Comparison of ENCODE assay signal across 19 cellular contexts in genomic region chr21:34942911-34943310, GRCh38.
A peak's percentile ranks its signal among the peaks of the same experiment; 100 is the strongest.
DNase-seq lines count a peak whose midpoint lies in the region; ATAC-seq lines count a peak whose summit lies in the region.
"Had no signal": no experiment of that assay in that cellular context is flagged by ENCODE, and none has a peak within 500 bp of the region (broad histone marks: within the 10 kb centered on the region; RNA-seq: fewer than 3 reads in every experiment).

No MANE protein-coding gene starts in this region.

- peaks cover 100% of the 10 kb centered on the region for H3K4me1 Mint-ChIP-seq in activated naive CD4-positive, alpha-beta T cell treated with anti-CD3 and anti-CD28 coated beads, Interleukin-2, amount 50 U/mL, for 24 hours
- H3K4me1 Mint-ChIP-seq in activated naive CD4-positive, alpha-beta T cell treated with anti-CD3 and anti-CD28 coated beads, Interleukin-2, amount 10 ng/mL, durations not matched to agents 7 days and 5 days = peaks cover 89% of the 10 kb centered on the region
- peaks cover 96% of the 10 kb centered on the region for H3K4me1 Mint-ChIP-seq in activated naive CD8-positive, alpha-beta T cell (ENCODE audit: low read depth)
- H3K4me1 Mint-ChIP-seq in stimulated activated naive CD8-positive, alpha-beta T cell treated with anti-CD3 and anti-CD28 coated beads, Interleukin-15, amount 100 ng/mL, for 72 hours = peaks cover 90% of the 10 kb centered on the region

- H3K4me3 Mint-ChIP-seq in activated naive CD4-positive, alpha-beta T cell treated with anti-CD3 and anti-CD28 coated beads, Interleukin-2, amount 50 U/mL, for 24 hours = peak overlapping the region; percentile 49
- H3K4me3 Mint-ChIP-seq in activated naive CD4-positive, alpha-beta T cell treated with anti-CD3 and anti-CD28 coated beads, Interleukin-2, amount 10 ng/mL, durations not matched to agents 7 days and 5 days = no peak overlapping the region
- peak overlapping the region; percentile 38 for H3K4me3 Mint-ChIP-seq in activated naive CD8-positive, alpha-beta T cell
- peak overlapping the region; percentile 25 to 51 for H3K4me3 Mint-ChIP-seq in stimulated activated naive CD8-positive, alpha-beta T cell treated with anti-CD3 and anti-CD28 coated beads, Interleukin-15, amount 100 ng/mL, for 72 hours
- H3K4me3 Mint-ChIP-seq: neural progenitor cell had no signal

- no peak for DNase-seq in activated naive CD4-positive, alpha-beta T cell treated with anti-CD3 and anti-CD28 coated beads, Interleukin-2, amount 10 ng/mL, durations not matched to agents 7 days and 5 days
- peak; percentile 77 for DNase-seq in MV-4-11 (lab: John Stamatoyannopoulos, UW)
- no peak for DNase-seq in stimulated activated naive CD8-positive, alpha-beta T cell treated with anti-CD3 and anti-CD28 coated beads, Interleukin-15, amount 100 ng/mL, for 72 hours
- DNase-seq in LoVo (ENCODE audit: low spot score) = no peak
- DNase-seq in caudate nucleus (lab: John Stamatoyannopoulos, UW) = no peak
- DNase-seq: activated CD4-positive, alpha-beta T cell treated with anti-CD3 and anti-CD28 coated beads for 1 hour; activated effector memory CD4-positive, alpha-beta T cell treated with anti-CD3 and anti-CD28 coated beads, Interleukin-2, amount 50 U/mL, for 16 hours; body of pancreas; glutamatergic neuron; mammary epithelial cell; MG63; NCI-H2029 treated with DMSO at 0.1 percent for 48 hours; NCI-H524; Peyer's patch had no signal

- CTCF ChIA-PET in activated naive CD4-positive, alpha-beta T cell treated with anti-CD3 and anti-CD28 coated beads, Interleukin-2, amount 10 ng/mL, durations not matched to agents 7 days and 5 days (lab: Charles Lee) = interaction anchor here (0.9 to 1.0 kb wide), 2 partner anchors 14 to 106 kb away, joined by 3 read pairs; no protein-coding TSS in a partner anchor

- no peaks in the 10 kb centered on the region for H3K9me3 Mint-ChIP-seq in activated naive CD4-positive, alpha-beta T cell treated with anti-CD3 and anti-CD28 coated beads, Interleukin-2, amount 50 U/mL, for 24 hours
- H3K9me3 Mint-ChIP-seq in activated naive CD4-positive, alpha-beta T cell treated with anti-CD3 and anti-CD28 coated beads, Interleukin-2, amount 10 ng/mL, durations not matched to agents 7 days and 5 days = no peaks in the 10 kb centered on the region
- no peaks in the 10 kb centered on the region for H3K9me3 Mint-ChIP-seq in activated naive CD8-positive, alpha-beta T cell (ENCODE audit: low read depth)
- no peaks in the 10 kb centered on the region for H3K9me3 Mint-ChIP-seq in stimulated activated naive CD8-positive, alpha-beta T cell treated with anti-CD3 and anti-CD28 coated beads, Interleukin-15, amount 100 ng/mL, for 72 hours
- H3K9me3 Mint-ChIP-seq: neural progenitor cell had no signal

- H3K36me3 Mint-ChIP-seq in activated naive CD4-positive, alpha-beta T cell treated with anti-CD3 and anti-CD28 coated beads, Interleukin-2, amount 50 U/mL, for 24 hours = peaks cover 13% of the 10 kb centered on the region
- peaks cover 23% of the 10 kb centered on the region for H3K36me3 Mint-ChIP-seq in activated naive CD4-positive, alpha-beta T cell treated with anti-CD3 and anti-CD28 coated beads, Interleukin-2, amount 10 ng/mL, durations not matched to agents 7 days and 5 days
- peaks cover 10% of the 10 kb centered on the region for H3K36me3 Mint-ChIP-seq in activated naive CD8-positive, alpha-beta T cell
- H3K36me3 Mint-ChIP-seq: neural progenitor cell had no signal

- no peak overlapping the region for H3K27ac ChIP-seq in caudate nucleus (ENCODE audit: low read depth, low read length)
- H3K27ac ChIP-seq: body of pancreas, neural progenitor cell, Peyer's patch, suprapubic skin had no signal

- peak; percentile 53 for ATAC-seq in stimulated activated naive CD8-positive, alpha-beta T cell treated with anti-CD3 and anti-CD28 coated beads, Interleukin-15, amount 100 ng/mL, for 72 hours
- no peak for ATAC-seq in HG03469 (IDR thresholded peaks at IDR 0.05; ENCODE audit: unreplicated experiment)
- ATAC-seq: body of pancreas had no signal

- H3K27ac Mint-ChIP-seq in activated naive CD4-positive, alpha-beta T cell treated with anti-CD3 and anti-CD28 coated beads, Interleukin-2, amount 50 U/mL, for 24 hours = peak overlapping the region; percentile 95
- H3K27ac Mint-ChIP-seq in activated naive CD4-positive, alpha-beta T cell treated with anti-CD3 and anti-CD28 coated beads, Interleukin-2, amount 10 ng/mL, durations not matched to agents 7 days and 5 days = no peak overlapping the region
- peak overlapping the region; percentile 94 for H3K27ac Mint-ChIP-seq in activated naive CD8-positive, alpha-beta T cell
- H3K27ac Mint-ChIP-seq in stimulated activated naive CD8-positive, alpha-beta T cell treated with anti-CD3 and anti-CD28 coated beads, Interleukin-15, amount 100 ng/mL, for 72 hours = peak overlapping the region; percentile 77 to 79
- H3K27ac Mint-ChIP-seq: neural progenitor cell had no signal

- no peaks in the 10 kb centered on the region for H3K27me3 Mint-ChIP-seq in activated naive CD4-positive, alpha-beta T cell treated with anti-CD3 and anti-CD28 coated beads, Interleukin-2, amount 50 U/mL, for 24 hours
- H3K27me3 Mint-ChIP-seq in activated naive CD4-positive, alpha-beta T cell treated with anti-CD3 and anti-CD28 coated beads, Interleukin-2, amount 10 ng/mL, durations not matched to agents 7 days and 5 days = no peaks in the 10 kb centered on the region
- H3K27me3 Mint-ChIP-seq in activated naive CD8-positive, alpha-beta T cell = no peaks in the 10 kb centered on the region
- H3K27me3 Mint-ChIP-seq in stimulated activated naive CD8-positive, alpha-beta T cell treated with anti-CD3 and anti-CD28 coated beads, Interleukin-15, amount 100 ng/mL, for 72 hours = no peaks in the 10 kb centered on the region
